9 cellular contexts compared by ENCODE assay signal in the genomic region with DNA sequence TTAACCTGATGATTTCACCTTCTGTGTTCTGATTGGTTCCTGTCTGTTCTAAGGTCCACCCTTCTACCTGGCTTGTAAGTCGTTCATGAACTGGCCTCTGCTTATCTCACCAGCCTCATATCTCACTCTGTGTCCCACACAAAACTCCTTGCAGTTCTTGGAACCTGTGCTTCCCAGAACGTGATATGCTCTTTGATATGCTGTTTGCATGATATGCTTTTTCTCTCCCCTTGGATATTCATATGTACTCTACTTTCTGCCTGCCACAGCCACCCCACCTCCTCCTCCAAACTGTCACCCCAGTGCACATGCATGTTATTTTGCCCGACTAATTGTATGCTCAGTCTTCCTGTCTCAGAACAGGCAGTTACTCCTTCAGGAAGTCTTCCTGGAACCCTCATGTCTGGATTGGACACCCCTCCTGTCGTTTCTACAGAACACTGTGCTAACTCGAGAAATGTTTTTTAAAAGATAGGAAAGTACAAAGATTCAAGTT. TPM values are rescaled to one million over a fixed set of nuclear protein-coding genes. Genes with fewer than 3 reads are reported as not detected.
A peak's percentile ranks its signal among the peaks of the same experiment; 100 is the strongest.
DNase-seq lines count a peak whose midpoint lies in the region; ATAC-seq and TF ChIP-seq lines count a peak whose summit lies in the region.
"Had no signal": no experiment of that assay in that cellular context is flagged by ENCODE, and none has a peak within 500 bp of the region (broad histone marks: within the 10 kb centered on the region; RNA-seq: fewer than 3 reads in every experiment).

No MANE protein-coding gene starts in this region.

- H3K9me2 ChIP-seq in PC-9 (ENCODE audit: insufficient read depth): no peaks in the 10 kb centered on the region

- no peaks in the 10 kb centered on the region for H3K36me3 ChIP-seq in PC-9 (ENCODE audit: low read depth)

- H3K9me3 Mint-ChIP-seq in neural crest cell: no peaks in the 10 kb centered on the region
- H3K9me3 Mint-ChIP-seq in CD14-positive monocyte: peaks cover 0 to 1% (median 0%) of the 10 kb centered on the region in 7 donors

- DNase-seq in PC-9 (no peak), epithelial cell of prostate (ENCODE audit: low read depth, low spot score) (no peak), neural crest cell (ENCODE audit: low read depth, low spot score) (no peak), SHP77 treated with DMSO at 0.1 percent for 48 hours (lab: John Stamatoyannopoulos, UW) (no peak), CD14-positive monocyte (ENCODE audit: low spot score) (no peak)
- DNase-seq: KBM-7 had no signal

- peak overlapping the region; percentile 92 for H3K4me2 ChIP-seq in PC-9

- no peaks in the 10 kb centered on the region for H3K27me3 ChIP-seq in PC-9 (ENCODE audit: insufficient read depth, low read depth)

- H3K79me2 ChIP-seq in PC-9 (ENCODE audit: low read depth): peaks cover 31% of the 10 kb centered on the region

- H3K4me1 Mint-ChIP-seq in neural crest cell (peaks cover 24% of the 10 kb centered on the region), CD14-positive monocyte (peaks cover 36% of the 10 kb centered on the region)

- H3K4me3 ChIP-seq in PC-9: peak overlapping the region; percentile 92; the same call in 1 of the 2 replicates

- peak overlapping the region; percentile 94 for H3K4me3 Mint-ChIP-seq in neural crest cell
- no peak overlapping the region for H3K4me3 Mint-ChIP-seq in CD14-positive monocyte

- peaks cover 27% of the 10 kb centered on the region for H3F3A ChIP-seq in PC-9 (ENCODE audit: insufficient read depth, low read depth)

- no peaks in the 10 kb centered on the region for H3K9me3 ChIP-seq in PC-9 (ENCODE audit: insufficient read depth, low read depth)

- no peak overlapping the region for H3K27ac Mint-ChIP-seq in neural crest cell (ENCODE audit: unreplicated experiment)
- H3K27ac Mint-ChIP-seq in CD14-positive monocyte: peak overlapping the region in 1 of 7 donors; percentile 100

- H3K27me3 Mint-ChIP-seq in neural crest cell (ENCODE audit: low read depth) (peaks cover 71% of the 10 kb centered on the region), CD14-positive monocyte (ENCODE audit: low read depth in 3 of 3) (peaks cover 2 to 9% (median 4%) of the 10 kb centered on the region in 3 donors)

- H3K27ac ChIP-seq in C4-2B: peak overlapping the region; percentile 90
- H3K27ac ChIP-seq in PC-9: peak overlapping the region; percentile 94; the same call in 1 of the 2 replicates
- H3K27ac ChIP-seq in epithelial cell of prostate: peak overlapping the region; percentile 100

- H2AFZ ChIP-seq in PC-9: no peak overlapping the region

- no TSS peak for BruUV-seq in PC-9 (replicated peaks; lab: Mats Ljungman, UMichigan)

- intact Hi-C loops in PC-9 (cut with micrococcal nuclease; ENCODE audit: unreplicated experiment): no loop called here
- intact Hi-C loops in CD14-positive monocyte (cut with micrococcal nuclease): no loop called here

- ATAC-seq in HG02588 (IDR thresholded peaks at IDR 0.05; ENCODE audit: unreplicated experiment) (no peak), HG02678 (IDR thresholded peaks at IDR 0.05; ENCODE audit: unreplicated experiment) (no peak)

- no peaks in the 10 kb centered on the region for H3K36me3 Mint-ChIP-seq in neural crest cell (ENCODE audit: low read depth)
- H3K36me3 Mint-ChIP-seq in CD14-positive monocyte: peaks cover 5 to 9% of the 10 kb centered on the region in 2 donors

- POLR2A ChIA-PET in PC-9 (lab: Charles Lee; ENCODE audit: unreplicated experiment): no interaction called here

- TF ChIP-seq CTCF in C4-2B (conservative IDR thresholded peaks at IDR 0.05) (no peak), PC-9 (conservative IDR thresholded peaks at IDR 0.05) (no peak), neural crest cell (conservative IDR thresholded peaks at IDR 0.05) (no peak), CD14-positive monocyte (IDR thresholded peaks at IDR 0.05) (no peak)

- H4K20me1 ChIP-seq in PC-9 (ENCODE audit: insufficient read depth): no peaks in the 10 kb centered on the region; the same call in 1 of the 2 replicates

- CTCF ChIA-PET in PC-9 (lab: Charles Lee): no interaction called here

- H3K4me1 ChIP-seq in PC-9 (replicated peaks; ENCODE audit: insufficient read depth): peaks cover 33% of the 10 kb centered on the region

RNA-seq across cellular contexts. Expression of gene ITPRIP, which starts 1.9 kb away (rescaled TPM):
- total RNA-seq in PC-9 (2021): 6.7 and 8.5 TPM in 2 replicates
- 14.9 and 15.6 TPM in 2 replicates for total RNA-seq in neural crest cell
- polyA plus RNA-seq in CD14-positive monocyte: 10 to 100 TPM; 27.5 to 35.7 TPM

RNA-seq across cellular contexts. Expression of gene CFAP58, which starts 13.5 kb away (rescaled TPM):
- 0.15 and 0.31 TPM in 2 replicates for total RNA-seq in PC-9 (2021)
- 0.44 and 0.45 TPM in 2 replicates for total RNA-seq in neural crest cell
- not detected for polyA plus RNA-seq in CD14-positive monocyte
